Comparison of ENCODE assay signal across 10 cellular contexts in genomic region chr1:116934586-116935207, GRCh38.
A peak's percentile ranks its signal among the peaks of the same experiment; 100 is the strongest.
DNase-seq lines count a peak whose midpoint lies in the region; ATAC-seq and TF ChIP-seq lines count a peak whose summit lies in the region.
"Had no signal": no experiment of that assay in that cellular context is flagged by ENCODE, and none has a peak within 500 bp of the region (broad histone marks: within the 10 kb centered on the region; RNA-seq: fewer than 3 reads in every experiment).

No MANE protein-coding gene starts in this region.

- H3K27ac ChIP-seq in KMS-11 (no peak overlapping the region), caudate nucleus (ENCODE audit: low read depth, low read length) (no peak overlapping the region)
- H3K27ac ChIP-seq: tibial artery had no signal

- no peak overlapping the region for H3K9ac ChIP-seq in KMS-11

- H3K4me1 Mint-ChIP-seq in nephron progenitor cell, result peaks cover 23% of the 10 kb centered on the region

- peak overlapping the region; percentile 33 for H3K27ac Mint-ChIP-seq in nephron progenitor cell

- TF ChIP-seq CTCF in KMS-11 (conservative IDR thresholded peaks at IDR 0.05; ENCODE audit: low read depth, low read length), result peak; percentile 33; the same call in 1 of the 2 replicates
- peak; percentile 33 for TF ChIP-seq CTCF in astrocyte of the cerebellum (IDR thresholded peaks at IDR 0.05; ENCODE audit: low read depth, low read length, missing control alignments)
- peak; percentile 22 for TF ChIP-seq CTCF in nephron progenitor cell (IDR thresholded peaks at IDR 0.05)

- H3K79me2 ChIP-seq in KMS-11 (ENCODE audit: insufficient read depth, low read depth), result no peaks in the 10 kb centered on the region

- no peak overlapping the region for H3K4me3 ChIP-seq in KMS-11 (IDR thresholded peaks at IDR 0.05; ENCODE audit: insufficient read depth, low read depth, low read length)
- H3K4me3 ChIP-seq in astrocyte of the cerebellum (ENCODE audit: low read depth, low read length), result no peak overlapping the region
- H3K4me3 ChIP-seq: tibial artery had no signal

- H3K36me3 ChIP-seq in KMS-11 (ENCODE audit: insufficient read depth), result no peaks in the 10 kb centered on the region
- H3K36me3 ChIP-seq: tibial artery had no signal

- H3K9me3 Mint-ChIP-seq in nephron progenitor cell, result no peaks in the 10 kb centered on the region

- in situ Hi-C loops in astrocyte of the cerebellum (cut with HindIII; ENCODE audit: low sequenced_read_pairs), result no loop called here

- no peaks in the 10 kb centered on the region for H3K27me3 Mint-ChIP-seq in nephron progenitor cell (ENCODE audit: low read depth, poor library complexity)

- H3K36me3 Mint-ChIP-seq in nephron progenitor cell (ENCODE audit: low read depth), result peaks cover 57% of the 10 kb centered on the region

- no peaks in the 10 kb centered on the region for H3K4me1 ChIP-seq in KMS-11 (ENCODE audit: low read depth, poor library complexity, severe bottlenecking)
- H3K4me1 ChIP-seq: tibial artery had no signal

- no peak overlapping the region for H3K4me2 ChIP-seq in KMS-11

- no peak overlapping the region for H2AFZ ChIP-seq in KMS-11 (ENCODE audit: low read depth)

- no peak overlapping the region for H3K4me3 Mint-ChIP-seq in nephron progenitor cell

- DNase-seq in NCI-H82 (lab: John Stamatoyannopoulos, UW) (peak; percentile 26), NCI-H82 treated with DMSO at 0.1 percent for 48 hours (lab: John Stamatoyannopoulos, UW; ENCODE audit: unreplicated experiment) (no peak), astrocyte of the cerebellum (ENCODE audit: low read depth) (no peak), nephron progenitor cell (no peak), caudate nucleus (lab: John Stamatoyannopoulos, UW) (no peak)
- DNase-seq: NCI-H1417, tibial artery had no signal

- ATAC-seq in HG02852 (IDR thresholded peaks at IDR 0.05; ENCODE audit: unreplicated experiment) (no peak), HG03159 (IDR thresholded peaks at IDR 0.05; ENCODE audit: unreplicated experiment) (no peak)

- H4K20me1 ChIP-seq in KMS-11 (ENCODE audit: insufficient read depth), result no peaks in the 10 kb centered on the region

- H3K27me3 ChIP-seq in KMS-11 (ENCODE audit: insufficient read depth, low read depth), result no peaks in the 10 kb centered on the region
- H3K27me3 ChIP-seq: tibial artery had no signal
